8 cellular contexts compared by ENCODE assay signal in the genomic region with DNA sequence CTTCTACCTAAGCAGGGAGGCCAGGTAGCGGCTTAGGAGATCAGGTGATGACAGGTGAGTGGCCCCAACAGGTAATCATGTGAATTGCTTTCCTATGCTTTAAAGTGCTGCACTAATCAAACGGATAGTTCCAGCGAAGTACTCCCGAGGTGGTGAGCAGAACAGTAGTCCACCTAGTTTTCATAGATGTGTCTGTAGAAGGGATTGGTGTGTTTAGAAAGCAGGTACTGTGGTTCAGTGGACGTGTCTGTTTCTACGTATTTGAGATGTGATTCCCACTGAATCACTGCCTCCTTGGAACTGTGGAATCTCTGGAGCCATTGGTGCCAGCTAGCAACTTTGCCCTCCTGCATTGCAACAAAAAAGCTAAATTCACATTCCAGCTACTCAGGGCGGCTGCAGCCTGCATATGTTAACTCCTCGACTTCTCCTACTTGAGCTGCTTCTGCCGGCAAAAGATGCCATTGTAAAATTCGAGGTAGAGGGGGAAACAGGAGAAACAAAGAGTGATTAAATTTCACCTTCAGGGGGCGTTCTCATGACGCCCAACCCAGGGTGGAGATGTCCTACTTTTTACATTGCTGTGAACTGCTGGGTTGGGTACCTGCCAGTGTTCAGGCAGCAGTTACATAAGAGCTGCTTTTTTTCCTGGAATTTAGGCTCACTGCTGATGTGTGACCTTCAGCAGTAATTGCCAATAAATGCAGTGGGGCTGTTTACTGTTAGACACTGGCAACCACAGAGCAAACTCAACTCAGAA.
DNase-seq lines count a peak whose midpoint lies in the region; FAIRE-seq and TF ChIP-seq lines count a peak whose summit lies in the region.

No MANE protein-coding gene starts in this region.

- intact Hi-C loops in MCF 10A (cut with micrococcal nuclease): loop anchor here (5.0 kb wide), 1 partner anchor 107 kb away; no protein-coding TSS in a partner anchor

- TF ChIP-seq CTCF in MCF 10A (IDR thresholded peaks at IDR 0.05; ENCODE audit: unreplicated experiment): peak; percentile 27

- H3K27me3 Mint-ChIP-seq in MCF 10A (ENCODE audit: insufficient read depth, unreplicated experiment): no peaks in the 10 kb centered on the region

- H3K27ac Mint-ChIP-seq in MCF 10A (ENCODE audit: low read depth, unreplicated experiment): no peak overlapping the region

- H3K9me3 Mint-ChIP-seq in MCF 10A (ENCODE audit: unreplicated experiment): no peaks in the 10 kb centered on the region

- no peaks in the 10 kb centered on the region for H3K36me3 Mint-ChIP-seq in MCF 10A (ENCODE audit: insufficient read depth, unreplicated experiment)

- H3K4me3 Mint-ChIP-seq in MCF 10A (ENCODE audit: unreplicated experiment): no peak overlapping the region

- POLR2A ChIA-PET in MCF 10A (lab: Yijun Ruan, JAX): interaction anchor here (0.8 to 2.0 kb wide), 14 partner anchors 9 to 472 kb away, joined by 3 to 10 read pairs (median 5); partner anchors contain the start of gene BHLHE40

- peak; percentile 84 for FAIRE-seq in islet of Langerhans (lab: Jason Lieb, UNC)

- CTCF ChIA-PET in MCF 10A (lab: Yijun Ruan, JAX): interaction anchor here (0.6 to 5.1 kb wide), 38 partner anchors 9 to 410 kb away, joined by 3 to 60 read pairs (median 4); partner anchors contain the start of gene BHLHE40

- DNase-seq in NOMO-1 treated with DMSO at 0.1 percent for 48 hours (lab: John Stamatoyannopoulos, UW; ENCODE audit: unreplicated experiment) (peak; percentile 11), NOMO-1 (lab: John Stamatoyannopoulos, UW; ENCODE audit: unreplicated experiment in 2 of 2) (no peak), NCI-H524 treated with DMSO at 0.1 percent for 48 hours (lab: John Stamatoyannopoulos, UW) (peak; percentile 35), MCF 10A (ENCODE audit: unreplicated experiment) (peak; percentile 84), stromal cell of bone marrow (ENCODE audit: low read depth) (peak; percentile 72), epidermal melanocyte (ENCODE audit: insufficient read length, low spot score) (no peak), SK-N-DZ (ENCODE audit: low spot score) (no peak)

- BruUV-seq in MCF 10A (replicated peaks; lab: Mats Ljungman, UMichigan): no TSS peak

- peaks cover 9% of the 10 kb centered on the region for H3K4me1 Mint-ChIP-seq in MCF 10A (ENCODE audit: insufficient read depth, unreplicated experiment)

Comparison
In these comparisons a context has a peak if more than half of its experiments do, and no peak if none do; other contexts are left out.
1. DNase-seq: peak in NOMO-1 treated with DMSO at 0.1 percent for 48 hours (single experiment), NCI-H524 treated with DMSO at 0.1 percent for 48 hours (single experiment), MCF 10A (single experiment) and stromal cell of bone marrow (single experiment); none in NOMO-1 (0 of 2), epidermal melanocyte (single experiment) and SK-N-DZ (single experiment).